In genomic region chr2:233320470-233320869, GRCh38 we compare ENCODE assay signal across 30 cellular contexts. TPM values are rescaled to one million over a fixed set of nuclear protein-coding genes. Genes with fewer than 3 reads are reported as not detected.
"Had no signal": no experiment of that assay in that cellular context is flagged by ENCODE, and none has a peak within 500 bp of the region (broad histone marks: within the 10 kb centered on the region; RNA-seq: fewer than 3 reads in every experiment).

No MANE protein-coding gene starts in this region.

- H3K27ac ChIP-seq: ascending aorta, cardiac muscle cell, VCaP had no signal

- H3K9me3 ChIP-seq: ascending aorta had no signal

- DNase-seq: activated B cell treated with CpG ODN at 0.5 μM for 24 hours; activated CD4-positive, alpha-beta memory T cell treated with anti-CD3 and anti-CD28 coated beads, Interleukin-2, amount 10 ng/mL, durations not matched to agents 7 days and 5 days; activated CD4-positive, alpha-beta T cell treated with anti-CD3 and anti-CD28 coated beads for 48 hours; activated CD4-positive, alpha-beta T cell treated with anti-CD3 and anti-CD28 coated beads, Interleukin-2, amount 10 ng/mL, durations not matched to agents 7 days and 5 days; activated CD4-positive, alpha-beta T cell treated with anti-CD3 and anti-CD28 coated beads, Interleukin-2, amount 50 U/mL, for 48 hours; activated CD4-positive, CD25-positive, alpha-beta regulatory T cell treated with anti-CD3 and anti-CD28 coated beads, Interleukin-2, amount 50 U/mL, for 72 hours; activated CD8-positive, alpha-beta memory T cell treated with anti-CD3 and anti-CD28 coated beads for 24 hours; activated CD8-positive, alpha-beta memory T cell treated with anti-CD3 and anti-CD28 coated beads, Interleukin-2, amount 10 ng/mL, durations not matched to agents 7 days and 5 days; activated CD8-positive, alpha-beta memory T cell treated with anti-CD3 and anti-CD28 coated beads, Interleukin-2, amount 50 U/mL, for 48 hours; activated CD8-positive, alpha-beta T cell treated with anti-CD3 and anti-CD28 coated beads, Interleukin-2, amount 10 ng/mL, durations not matched to agents 7 days and 5 days; activated effector memory CD4-positive, alpha-beta T cell treated with Interleukin-2 at 50 U/mL for 16 hours; activated gamma-delta T cell; activated naive CD4-positive, alpha-beta T cell treated with anti-CD3 and anti-CD28 coated beads, Interleukin-2, amount 10 ng/mL, durations not matched to agents 7 days and 5 days; activated naive CD4-positive, alpha-beta T cell treated with Interleukin-2 at 50 U/mL for 16 hours; activated naive CD8-positive, alpha-beta T cell treated with anti-CD3 and anti-CD28 coated beads, Interleukin-2, amount 10 ng/mL, durations not matched to agents 7 days and 5 days; activated naive CD8-positive, alpha-beta T cell treated with anti-CD3 and anti-CD28 coated beads, Interleukin-2, amount 50 U/mL, for 24 hours; activated T-cell treated with anti-CD3 and anti-CD28 coated beads, Interleukin-2, amount 50 U/mL, for 24 hours; activated T-cell treated with anti-CD3 and anti-CD28 coated beads, Interleukin-2, amount 50 U/mL, for 48 hours; anterior cingulate cortex; caudate nucleus; cerebellar nuclear complex; T-helper 1 cell; T-helper 2 cell; T-helper 9 cell had no signal

- H3K4me1 ChIP-seq: ascending aorta had no signal

- H3K4me3 ChIP-seq: ascending aorta, cardiac muscle cell had no signal

- FAIRE-seq: bronchial epithelial cell, TTC549 had no signal

- H3K27me3 ChIP-seq: ascending aorta, cardiac muscle cell had no signal

- ATAC-seq: activated CD8-positive, alpha-beta memory T cell treated with anti-CD3 and anti-CD28 coated beads, Interleukin-2, amount 10 ng/mL, durations not matched to agents 7 days and 5 days; activated CD8-positive, alpha-beta T cell treated with anti-CD3 and anti-CD28 coated beads, Interleukin-2, amount 10 ng/mL, durations not matched to agents 7 days and 5 days; activated naive CD8-positive, alpha-beta T cell treated with anti-CD3 and anti-CD28 coated beads, Interleukin-2, amount 50 U/mL, for 24 hours had no signal

- H3K36me3 ChIP-seq: ascending aorta, cardiac muscle cell had no signal

RNA-seq across cellular contexts. Expression of gene SAG, which starts 12.9 kb away (rescaled TPM):
- total RNA-seq: activated CD4-positive, alpha-beta T cell treated with anti-CD3 and anti-CD28 coated beads, Interleukin-2, amount 10 ng/mL, durations not matched to agents 7 days and 5 days; activated T-helper 2 cell treated with anti-CD3 and anti-CD28 coated beads, Interferon-gamma antibody, Interleukin-2, Interleukin-4, amounts not matched to agents 10 μg/mL and 5 μg/mL and 100 μg/mL, durations not matched to agents 14 hours and 24 hours and 36 hours; ascending aorta; bronchial epithelial cell; cardiac muscle cell had no signal
